In genomic region chr5:173919443-173919842, GRCh38 we compare ENCODE assay signal across 1 cellular context.
TF ChIP-seq lines count a peak whose summit lies in the region.

No MANE protein-coding gene starts in this region.

TF ChIP-seq in GM23338, 12 proteins besides CTCF, POLR2A, EP300 and RAD21:
- no peak for TF ChIP-seq ZNF462 (CRISPR knock-in tag; IDR thresholded peaks at IDR 0.05)
- no peak for TF ChIP-seq ETS1 (IDR thresholded peaks at IDR 0.05)
- TF ChIP-seq EZH2phosphoT487 (IDR thresholded peaks at IDR 0.05; ENCODE audit: unreplicated experiment): no peak
